20 cellular contexts compared by ENCODE assay signal in the genomic region with DNA sequence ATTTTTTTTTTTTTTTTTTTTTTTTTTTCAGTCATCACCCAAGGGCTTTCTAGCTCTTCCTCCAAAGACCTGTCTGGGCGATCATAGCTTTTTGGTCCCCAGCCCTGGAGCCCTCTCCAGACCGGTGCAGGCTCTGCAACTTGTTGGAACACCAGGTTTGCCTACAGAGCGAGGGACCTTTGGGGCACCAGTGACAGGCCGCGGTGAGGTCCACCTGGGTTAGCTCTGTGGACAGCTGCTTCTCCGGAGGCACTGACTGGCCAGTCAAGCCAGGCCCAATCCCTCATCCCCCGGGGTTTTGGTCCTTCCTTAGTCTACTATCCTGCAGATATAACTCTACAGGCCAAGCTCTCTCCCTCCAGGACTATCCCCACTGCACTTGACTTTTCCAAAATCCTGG.
DNase-seq lines count a peak whose midpoint lies in the region; ATAC-seq, FAIRE-seq and TF ChIP-seq lines count a peak whose summit lies in the region.
"Had no signal": no experiment of that assay in that cellular context is flagged by ENCODE, and none has a peak within 500 bp of the region (broad histone marks: within the 10 kb centered on the region; RNA-seq: fewer than 3 reads in every experiment).

No MANE protein-coding gene starts in this region.

- POLR2A ChIA-PET in A549 (lab: Yijun Ruan, JAX) = interaction anchor here (0.6 kb wide), 1 partner anchor 29 kb away, joined by 5 read pairs; no protein-coding TSS in a partner anchor

- peaks cover 79% of the 10 kb centered on the region for H3K4me1 Mint-ChIP-seq in stimulated activated effector memory CD8-positive, alpha-beta T cell treated with anti-CD3 and anti-CD28 coated beads, Interleukin-12 subunit alpha, Interleukin-12 subunit beta, amount 100 ng/mL, for 72 hours

- no peaks in the 10 kb centered on the region for H3K9me3 Mint-ChIP-seq in stimulated activated effector memory CD8-positive, alpha-beta T cell treated with anti-CD3 and anti-CD28 coated beads, Interleukin-12 subunit alpha, Interleukin-12 subunit beta, amount 100 ng/mL, for 72 hours
- H3K9me3 Mint-ChIP-seq: CD8-positive, alpha-beta T cell; H9 had no signal

- TF ChIP-seq RAD21 in A549 (conservative IDR thresholded peaks at IDR 0.05 in 1 of 2, IDR thresholded peaks at IDR 0.05 in 1 of 2) = no peak

- ATAC-seq in A549 = no peak
- ATAC-seq in stimulated activated effector memory CD8-positive, alpha-beta T cell treated with anti-CD3 and anti-CD28 coated beads, Interleukin-12 subunit alpha, Interleukin-12 subunit beta, amount 100 ng/mL, for 72 hours = no peak
- ATAC-seq: CD8-positive, alpha-beta T cell; GM12878; HCT116 had no signal

- CTCF ChIA-PET in A549 (lab: Yijun Ruan, JAX) = interaction anchor here (0.6 to 11.0 kb wide), 7 partner anchors 9 to 219 kb away, joined by 3 to 70 read pairs (median 3); no protein-coding TSS in a partner anchor

- DNase-seq in A549 (ENCODE audit: low read depth in 1 of 2, low spot score in 1 of 2) (no peak), kidney (peak; percentile 68), OCI-M2 (lab: John Stamatoyannopoulos, UW; ENCODE audit: unreplicated experiment) (no peak), OCI-M1 (lab: John Stamatoyannopoulos, UW) (no peak)
- no peak for DNase-seq in stimulated activated effector memory CD8-positive, alpha-beta T cell treated with anti-CD3 and anti-CD28 coated beads, Interleukin-12 subunit alpha, Interleukin-12 subunit beta, amount 100 ng/mL, for 72 hours (ENCODE audit: low spot score in 2 of 2)
- DNase-seq: CD4-positive, CD25-positive, alpha-beta regulatory T cell; CD8-positive, alpha-beta T cell; DMS 273 treated with DMSO at 0.1 percent for 48 hours; DMS79; EL; GDM1; GM23248; H9 had no signal

- no peak overlapping the region for H3K9ac ChIP-seq in kidney (ENCODE audit: low read length in 2 of 2)
- H3K9ac ChIP-seq: BLaER1, GM23248 had no signal

- H3K36me3 ChIP-seq in kidney (ENCODE audit: control insufficient read depth in 1 of 2, insufficient read depth in 2 of 2, low read length in 2 of 2) = no peaks in the 10 kb centered on the region
- H3K36me3 ChIP-seq: BLaER1 had no signal

- no peaks in the 10 kb centered on the region for H3K36me3 Mint-ChIP-seq in stimulated activated effector memory CD8-positive, alpha-beta T cell treated with anti-CD3 and anti-CD28 coated beads, Interleukin-12 subunit alpha, Interleukin-12 subunit beta, amount 100 ng/mL, for 72 hours
- H3K36me3 Mint-ChIP-seq: CD4-positive, CD25-positive, alpha-beta regulatory T cell; CD8-positive, alpha-beta T cell had no signal

- intact Hi-C loops in kidney (cut with DNase I) = no loop called here

- H3K4me2 ChIP-seq in A549 = no peak overlapping the region
- H3K4me2 ChIP-seq: BLaER1 had no signal

- H3K9me3 ChIP-seq in A549 (no peaks in the 10 kb centered on the region), kidney (ENCODE audit: control insufficient read depth in 1 of 2, low read length in 2 of 2) (no peaks in the 10 kb centered on the region)
- H3K9me3 ChIP-seq: BLaER1 had no signal

- no peak overlapping the region for H3K4me3 Mint-ChIP-seq in stimulated activated effector memory CD8-positive, alpha-beta T cell treated with anti-CD3 and anti-CD28 coated beads, Interleukin-12 subunit alpha, Interleukin-12 subunit beta, amount 100 ng/mL, for 72 hours
- H3K4me3 Mint-ChIP-seq: B cell; CD4-positive, CD25-positive, alpha-beta regulatory T cell; CD8-positive, alpha-beta T cell; H9 had no signal

- H3K4me1 ChIP-seq in A549 (peaks cover 56% of the 10 kb centered on the region), kidney (ENCODE audit: control insufficient read depth in 1 of 2, insufficient read depth in 1 of 2, low read depth in 1 of 2, low read length in 2 of 2) (peaks cover 15% of the 10 kb centered on the region in 2 donors)

- no peak for TF ChIP-seq CTCF in A549 (IDR thresholded peaks at IDR 0.05)
- TF ChIP-seq CTCF in VCaP (conservative IDR thresholded peaks at IDR 0.05) = no peak
- TF ChIP-seq CTCF in kidney (IDR thresholded peaks at IDR 0.05; ENCODE audit: borderline replicate concordance, extremely low read depth, insufficient read depth) = no peak

- peak overlapping the region; percentile 60 for H3K27ac Mint-ChIP-seq in stimulated activated effector memory CD8-positive, alpha-beta T cell treated with anti-CD3 and anti-CD28 coated beads, Interleukin-12 subunit alpha, Interleukin-12 subunit beta, amount 100 ng/mL, for 72 hours
- H3K27ac Mint-ChIP-seq: B cell; CD8-positive, alpha-beta T cell; H9 had no signal

- no peak for TF ChIP-seq POLR2A in A549 (IDR thresholded peaks at IDR 0.05; ENCODE audit: low read length)

- H3K27ac ChIP-seq in A549 = peak overlapping the region; percentile 99; a peak in 4 of 6 replicates
- H3K27ac ChIP-seq in VCaP = peak overlapping the region; percentile 69
- H3K27ac ChIP-seq in kidney (ENCODE audit: low read depth in 2 of 2, low read length in 2 of 2) = no peak overlapping the region
- H3K27ac ChIP-seq: BLaER1, GM23248 had no signal

- TF ChIP-seq EP300 in A549 (IDR thresholded peaks at IDR 0.05) = no peak

- H3K4me3 ChIP-seq in A549 = no peak overlapping the region
- H3K4me3 ChIP-seq in kidney (ENCODE audit: low read length in 2 of 2) = no peak overlapping the region
- H3K4me3 ChIP-seq: BLaER1, GM12878, GM23248 had no signal

- 94% methylated on average over 7 of the region's 7 CpGs for WGBS in A549 (ENCODE audit: missing lambda C conversion rate)

- FAIRE-seq in A549 (lab: Jason Lieb, UNC) (no peak), kidney (lab: Jason Lieb, UNC) (no peak)
- FAIRE-seq: D721Med, GM12878, GM19239 had no signal

TF ChIP-seq in A549, 52 proteins besides CTCF, POLR2A, EP300 and RAD21:
- TF ChIP-seq, protein P1, sequence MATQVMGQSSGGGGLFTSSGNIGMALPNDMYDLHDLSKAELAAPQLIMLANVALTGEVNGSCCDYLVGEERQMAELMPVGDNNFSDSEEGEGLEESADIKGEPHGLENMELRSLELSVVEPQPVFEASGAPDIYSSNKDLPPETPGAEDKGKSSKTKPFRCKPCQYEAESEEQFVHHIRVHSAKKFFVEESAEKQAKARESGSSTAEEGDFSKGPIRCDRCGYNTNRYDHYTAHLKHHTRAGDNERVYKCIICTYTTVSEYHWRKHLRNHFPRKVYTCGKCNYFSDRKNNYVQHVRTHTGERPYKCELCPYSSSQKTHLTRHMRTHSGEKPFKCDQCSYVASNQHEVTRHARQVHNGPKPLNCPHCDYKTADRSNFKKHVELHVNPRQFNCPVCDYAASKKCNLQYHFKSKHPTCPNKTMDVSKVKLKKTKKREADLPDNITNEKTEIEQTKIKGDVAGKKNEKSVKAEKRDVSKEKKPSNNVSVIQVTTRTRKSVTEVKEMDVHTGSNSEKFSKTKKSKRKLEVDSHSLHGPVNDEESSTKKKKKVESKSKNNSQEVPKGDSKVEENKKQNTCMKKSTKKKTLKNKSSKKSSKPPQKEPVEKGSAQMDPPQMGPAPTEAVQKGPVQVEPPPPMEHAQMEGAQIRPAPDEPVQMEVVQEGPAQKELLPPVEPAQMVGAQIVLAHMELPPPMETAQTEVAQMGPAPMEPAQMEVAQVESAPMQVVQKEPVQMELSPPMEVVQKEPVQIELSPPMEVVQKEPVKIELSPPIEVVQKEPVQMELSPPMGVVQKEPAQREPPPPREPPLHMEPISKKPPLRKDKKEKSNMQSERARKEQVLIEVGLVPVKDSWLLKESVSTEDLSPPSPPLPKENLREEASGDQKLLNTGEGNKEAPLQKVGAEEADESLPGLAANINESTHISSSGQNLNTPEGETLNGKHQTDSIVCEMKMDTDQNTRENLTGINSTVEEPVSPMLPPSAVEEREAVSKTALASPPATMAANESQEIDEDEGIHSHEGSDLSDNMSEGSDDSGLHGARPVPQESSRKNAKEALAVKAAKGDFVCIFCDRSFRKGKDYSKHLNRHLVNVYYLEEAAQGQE (IDR thresholded peaks at IDR 0.05) = no peak
- TF ChIP-seq GATA3 (IDR thresholded peaks at IDR 0.05; ENCODE audit: borderline replicate concordance) = no peak
- no peak for TF ChIP-seq SMC3 (IDR thresholded peaks at IDR 0.05)
- no peak for TF ChIP-seq NFE2L2 (conservative IDR thresholded peaks at IDR 0.05; ENCODE audit: low read length)
- no peak for TF ChIP-seq NR3C1 (IDR thresholded peaks at IDR 0.05)
- no peak for TF ChIP-seq CEBPB (IDR thresholded peaks at IDR 0.05)
- TF ChIP-seq RFX5 (IDR thresholded peaks at IDR 0.05) = no peak
- no peak for TF ChIP-seq POLR2AphosphoS2 (conservative IDR thresholded peaks at IDR 0.05; ENCODE audit: low read length)
- TF ChIP-seq, protein P2, sequence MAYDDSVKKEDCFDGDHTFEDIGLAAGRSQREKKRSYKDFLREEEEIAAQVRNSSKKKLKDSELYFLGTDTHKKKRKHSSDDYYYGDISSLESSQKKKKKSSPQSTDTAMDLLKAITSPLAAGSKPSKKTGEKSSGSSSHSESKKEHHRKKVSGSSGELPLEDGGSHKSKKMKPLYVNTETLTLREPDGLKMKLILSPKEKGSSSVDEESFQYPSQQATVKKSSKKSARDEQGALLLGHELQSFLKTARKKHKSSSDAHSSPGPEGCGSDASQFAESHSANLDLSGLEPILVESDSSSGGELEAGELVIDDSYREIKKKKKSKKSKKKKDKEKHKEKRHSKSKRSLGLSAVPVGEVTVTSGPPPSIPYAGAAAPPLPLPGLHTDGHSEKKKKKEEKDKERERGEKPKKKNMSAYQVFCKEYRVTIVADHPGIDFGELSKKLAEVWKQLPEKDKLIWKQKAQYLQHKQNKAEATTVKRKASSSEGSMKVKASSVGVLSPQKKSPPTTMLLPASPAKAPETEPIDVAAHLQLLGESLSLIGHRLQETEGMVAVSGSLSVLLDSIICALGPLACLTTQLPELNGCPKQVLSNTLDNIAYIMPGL (CRISPR knock-in tag; IDR thresholded peaks at IDR 0.05; ENCODE audit: borderline replicate concordance) = no peak

Comparison
In these comparisons a context has a peak if more than half of its experiments do, and no peak if none do; other contexts are left out.
1. H3K27ac ChIP-seq: peak in A549 (2 of 2) and VCaP (single experiment); none in kidney (0 of 2).